ENCODE assay signal across 8 cellular contexts in the genomic region with DNA sequence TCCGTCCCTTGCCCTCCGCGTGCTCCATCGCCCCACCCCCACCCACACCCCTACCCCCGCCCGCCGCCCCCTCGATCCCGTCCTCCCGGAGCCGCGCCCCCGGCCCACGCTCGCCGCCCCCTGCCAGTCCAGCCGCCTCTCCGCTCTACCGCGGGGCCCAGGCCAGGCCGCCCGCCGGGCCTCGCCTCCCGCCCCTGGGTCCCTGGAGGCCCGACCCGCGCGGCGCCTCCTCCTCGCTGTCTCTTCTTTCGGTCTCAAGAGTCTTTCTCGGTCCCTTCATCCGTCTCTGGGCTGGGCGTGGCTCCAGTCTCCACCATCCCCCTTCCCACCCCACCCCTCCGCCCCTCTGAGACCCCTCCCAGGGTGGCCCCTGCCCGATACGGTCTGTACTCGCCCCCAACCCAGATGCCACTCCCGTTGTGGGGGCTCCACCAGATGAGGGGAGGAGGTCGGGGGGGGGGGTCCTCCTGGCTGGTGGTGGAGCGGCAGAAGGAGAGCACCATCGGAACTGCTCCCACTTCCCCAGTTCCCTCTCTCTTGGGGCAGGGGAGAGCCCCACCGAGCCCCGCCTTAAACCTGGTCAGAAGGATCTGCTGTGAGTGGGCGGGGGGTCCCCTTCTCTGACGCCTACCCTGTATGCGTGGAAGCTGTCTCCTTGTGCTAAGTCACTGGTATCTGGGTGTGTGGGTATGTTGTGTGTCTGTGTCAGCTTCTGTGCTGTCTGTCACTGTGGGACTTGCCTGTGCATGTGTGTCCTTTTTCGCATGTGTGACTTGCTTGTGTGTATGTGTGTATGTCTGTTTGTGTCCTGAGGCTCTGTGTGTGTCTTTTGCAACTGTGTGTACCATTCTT. TPM values are rescaled to one million over a fixed set of nuclear protein-coding genes. Genes with fewer than 3 reads are reported as not detected.
A peak's percentile ranks its signal among the peaks of the same experiment; 100 is the strongest.
DNase-seq lines count a peak whose midpoint lies in the region; ATAC-seq and TF ChIP-seq lines count a peak whose summit lies in the region.

No MANE protein-coding gene starts in this region.

- CTCF ChIA-PET in WTC11 (lab: Charles Lee), result interaction anchor here (0.6 to 3.9 kb wide), 4 partner anchors 33 to 52 kb away, joined by 3 to 17 read pairs (median 4); no protein-coding TSS in a partner anchor

- POLR2A ChIA-PET in WTC11 (lab: Charles Lee), result no interaction called here

- H3K9me3 ChIP-seq in mesodermal cell (ENCODE audit: control insufficient read depth, low read length) (no peaks in the 10 kb centered on the region), stomach (no peaks in the 10 kb centered on the region)

- H3K27ac ChIP-seq in dorsolateral prefrontal cortex (peak overlapping the region in 41 of 59 donors; percentile 18 to 90 (median 64)), mesodermal cell (ENCODE audit: low read depth, low read length, severe bottlenecking) (no peak overlapping the region), stomach (peak overlapping the region; percentile 91 to 96 (median 95))

- H3K4me1 Mint-ChIP-seq in WTC11, result peaks cover 35% of the 10 kb centered on the region

- ATAC-seq in HG03280 (IDR thresholded peaks at IDR 0.05; ENCODE audit: unreplicated experiment) (peak; percentile 31), WTC11 (peak; percentile 5), GM21737 (IDR thresholded peaks at IDR 0.05; ENCODE audit: unreplicated experiment) (no peak)

- no peak for TF ChIP-seq EP300 in stomach (IDR thresholded peaks at IDR 0.05)

- TF ChIP-seq POLR2A in stomach (IDR thresholded peaks at IDR 0.05), result no peak

- peak overlapping the region; percentile 50; the same call in 1 of the 2 replicates for H3K27ac Mint-ChIP-seq in WTC11

- DNase-seq in WTC11 (ENCODE audit: low spot score), result peak; percentile 43
- no peak for DNase-seq in dorsolateral prefrontal cortex
- DNase-seq in stomach, result no peak
- no peak for DNase-seq in NCI-H2081 treated with DMSO at 0.1 percent for 48 hours (lab: John Stamatoyannopoulos, UW)

- intact Hi-C loops in dorsolateral prefrontal cortex (cut with DNase I), result no loop called here
- intact Hi-C loops in stomach (cut with DNase I; ENCODE audit: low total_unique reads), result no loop called here

- H3K4me1 ChIP-seq in mesodermal cell (ENCODE audit: control insufficient read depth, insufficient read depth, low read length, poor library complexity, severe bottlenecking), result peaks cover 23% of the 10 kb centered on the region
- peaks cover 57 to 88% (median 84%) of the 10 kb centered on the region in 4 donors for H3K4me1 ChIP-seq in stomach

- 3 to 10% methylated on average over 18 to 26 of the region's 49 CpGs for WGBS in mesodermal cell (ENCODE audit: insufficient coverage in 2 of 2), 2 experiments
- WGBS in stomach, 5 donors, result 3 to 7% (median 5%) methylated on average over 30 to 49 of the region's 49 CpGs

- no peaks in the 10 kb centered on the region for H3K36me3 Mint-ChIP-seq in WTC11

- peaks cover 0 to 7% (median 0%) of the 10 kb centered on the region in 45 donors for H3K27me3 ChIP-seq in dorsolateral prefrontal cortex
- peaks cover 0 to under 1% (median 0%) of the 10 kb centered on the region in 3 donors for H3K27me3 ChIP-seq in stomach

- peak overlapping the region; percentile 86 for H3K4me3 Mint-ChIP-seq in WTC11

- peaks cover 18% of the 10 kb centered on the region for H3K27me3 Mint-ChIP-seq in WTC11 (ENCODE audit: low read depth)

- no peaks in the 10 kb centered on the region for H3K36me3 ChIP-seq in mesodermal cell (ENCODE audit: control insufficient read depth, insufficient read depth, low read length)
- peaks cover 0 to 14% (median 6%) of the 10 kb centered on the region in 4 donors for H3K36me3 ChIP-seq in stomach

- peak overlapping the region; percentile 88 for H3K4me3 ChIP-seq in GM08714 (ENCODE audit: low read length)
- H3K4me3 ChIP-seq in dorsolateral prefrontal cortex, result peak overlapping the region; percentile 50 to 87 (median 72)
- peak overlapping the region; percentile 70 for H3K4me3 ChIP-seq in mesodermal cell (ENCODE audit: extremely low read depth, insufficient read depth, low read length, poor library complexity, severe bottlenecking)
- peak overlapping the region; percentile 83 to 92 (median 88) for H3K4me3 ChIP-seq in stomach

- H3K9me3 Mint-ChIP-seq in WTC11, result no peaks in the 10 kb centered on the region

- TF ChIP-seq CTCF in WTC11 (IDR thresholded peaks at IDR 0.05) (no peak), dorsolateral prefrontal cortex (IDR thresholded peaks at IDR 0.05 in 54 of 56, conservative IDR thresholded peaks at IDR 0.05 in 2 of 56; ENCODE audit: low read depth in 1 of 56, partially characterized antibody in 56 of 56) (no peak), stomach (IDR thresholded peaks at IDR 0.05) (no peak)

TF ChIP-seq in WTC11, 78 proteins besides CTCF, POLR2A, EP300 and RAD21 (continues in another document):
- TF ChIP-seq, protein P1, sequence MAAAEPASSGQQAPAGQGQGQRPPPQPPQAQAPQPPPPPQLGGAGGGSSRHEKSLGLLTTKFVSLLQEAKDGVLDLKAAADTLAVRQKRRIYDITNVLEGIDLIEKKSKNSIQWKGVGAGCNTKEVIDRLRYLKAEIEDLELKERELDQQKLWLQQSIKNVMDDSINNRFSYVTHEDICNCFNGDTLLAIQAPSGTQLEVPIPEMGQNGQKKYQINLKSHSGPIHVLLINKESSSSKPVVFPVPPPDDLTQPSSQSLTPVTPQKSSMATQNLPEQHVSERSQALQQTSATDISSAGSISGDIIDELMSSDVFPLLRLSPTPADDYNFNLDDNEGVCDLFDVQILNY (CRISPR knock-in tag; IDR thresholded peaks at IDR 0.05), result no peak
- TF ChIP-seq, protein P2, sequence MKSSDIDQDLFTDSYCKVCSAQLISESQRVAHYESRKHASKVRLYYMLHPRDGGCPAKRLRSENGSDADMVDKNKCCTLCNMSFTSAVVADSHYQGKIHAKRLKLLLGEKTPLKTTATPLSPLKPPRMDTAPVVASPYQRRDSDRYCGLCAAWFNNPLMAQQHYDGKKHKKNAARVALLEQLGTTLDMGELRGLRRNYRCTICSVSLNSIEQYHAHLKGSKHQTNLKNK (CRISPR knock-in tag; IDR thresholded peaks at IDR 0.05), result no peak
- TF ChIP-seq JUN (CRISPR knock-in tag; IDR thresholded peaks at IDR 0.05) (no peak), SMAD4 (CRISPR knock-in tag; IDR thresholded peaks at IDR 0.05) (no peak), ZNF232 (CRISPR knock-in tag; IDR thresholded peaks at IDR 0.05) (no peak), TP53 (CRISPR knock-in tag; IDR thresholded peaks at IDR 0.05) (no peak), ZNF416 (CRISPR knock-in tag; IDR thresholded peaks at IDR 0.05) (no peak), RELA (CRISPR knock-in tag; IDR thresholded peaks at IDR 0.05; ENCODE audit: borderline replicate concordance) (no peak), JAZF1 (CRISPR knock-in tag; IDR thresholded peaks at IDR 0.05) (no peak)
- TF ChIP-seq, protein P3, sequence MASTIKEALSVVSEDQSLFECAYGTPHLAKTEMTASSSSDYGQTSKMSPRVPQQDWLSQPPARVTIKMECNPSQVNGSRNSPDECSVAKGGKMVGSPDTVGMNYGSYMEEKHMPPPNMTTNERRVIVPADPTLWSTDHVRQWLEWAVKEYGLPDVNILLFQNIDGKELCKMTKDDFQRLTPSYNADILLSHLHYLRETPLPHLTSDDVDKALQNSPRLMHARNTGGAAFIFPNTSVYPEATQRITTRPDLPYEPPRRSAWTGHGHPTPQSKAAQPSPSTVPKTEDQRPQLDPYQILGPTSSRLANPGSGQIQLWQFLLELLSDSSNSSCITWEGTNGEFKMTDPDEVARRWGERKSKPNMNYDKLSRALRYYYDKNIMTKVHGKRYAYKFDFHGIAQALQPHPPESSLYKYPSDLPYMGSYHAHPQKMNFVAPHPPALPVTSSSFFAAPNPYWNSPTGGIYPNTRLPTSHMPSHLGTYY (CRISPR knock-in tag; IDR thresholded peaks at IDR 0.05), result no peak
- TF ChIP-seq, protein P4, sequence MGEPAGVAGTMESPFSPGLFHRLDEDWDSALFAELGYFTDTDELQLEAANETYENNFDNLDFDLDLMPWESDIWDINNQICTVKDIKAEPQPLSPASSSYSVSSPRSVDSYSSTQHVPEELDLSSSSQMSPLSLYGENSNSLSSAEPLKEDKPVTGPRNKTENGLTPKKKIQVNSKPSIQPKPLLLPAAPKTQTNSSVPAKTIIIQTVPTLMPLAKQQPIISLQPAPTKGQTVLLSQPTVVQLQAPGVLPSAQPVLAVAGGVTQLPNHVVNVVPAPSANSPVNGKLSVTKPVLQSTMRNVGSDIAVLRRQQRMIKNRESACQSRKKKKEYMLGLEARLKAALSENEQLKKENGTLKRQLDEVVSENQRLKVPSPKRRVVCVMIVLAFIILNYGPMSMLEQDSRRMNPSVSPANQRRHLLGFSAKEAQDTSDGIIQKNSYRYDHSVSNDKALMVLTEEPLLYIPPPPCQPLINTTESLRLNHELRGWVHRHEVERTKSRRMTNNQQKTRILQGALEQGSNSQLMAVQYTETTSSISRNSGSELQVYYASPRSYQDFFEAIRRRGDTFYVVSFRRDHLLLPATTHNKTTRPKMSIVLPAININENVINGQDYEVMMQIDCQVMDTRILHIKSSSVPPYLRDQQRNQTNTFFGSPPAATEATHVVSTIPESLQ (CRISPR knock-in tag; IDR thresholded peaks at IDR 0.05), result no peak
- TF ChIP-seq, protein P5, sequence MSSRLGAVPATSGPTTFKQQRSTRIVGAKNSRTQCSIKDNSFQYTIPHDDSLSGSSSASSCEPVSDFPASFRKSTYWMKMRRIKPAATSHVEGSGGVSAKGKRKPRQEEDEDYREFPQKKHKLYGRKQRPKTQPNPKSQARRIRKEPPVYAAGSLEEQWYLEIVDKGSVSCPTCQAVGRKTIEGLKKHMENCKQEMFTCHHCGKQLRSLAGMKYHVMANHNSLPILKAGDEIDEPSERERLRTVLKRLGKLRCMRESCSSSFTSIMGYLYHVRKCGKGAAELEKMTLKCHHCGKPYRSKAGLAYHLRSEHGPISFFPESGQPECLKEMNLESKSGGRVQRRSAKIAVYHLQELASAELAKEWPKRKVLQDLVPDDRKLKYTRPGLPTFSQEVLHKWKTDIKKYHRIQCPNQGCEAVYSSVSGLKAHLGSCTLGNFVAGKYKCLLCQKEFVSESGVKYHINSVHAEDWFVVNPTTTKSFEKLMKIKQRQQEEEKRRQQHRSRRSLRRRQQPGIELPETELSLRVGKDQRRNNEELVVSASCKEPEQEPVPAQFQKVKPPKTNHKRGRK (CRISPR knock-in tag; IDR thresholded peaks at IDR 0.05; ENCODE audit: borderline replicate concordance), result no peak

RNA-seq across cellular contexts. Expression of a gene that starts 1.0 kb away (rescaled TPM):
- total RNA-seq in WTC11 (2021) (16.7 to 19.2 TPM (median 18.0 TPM) in 3 replicates), dorsolateral prefrontal cortex (10 to 100 TPM in 106 of 120 experiments, 1 to 10 TPM in 14; 6.1 to 36.1 (median 14.7) TPM), stomach (100 to 1,000 TPM in 1 of 5 donors, 10 to 100 TPM in 4; 15.6 to 117 (median 37.9) TPM)
- polyA plus RNA-seq in mesodermal cell (2013, experiment 1 of 2), result 26.9 TPM
- polyA plus RNA-seq in mesodermal cell (2013, experiment 2 of 2), result 22.8 TPM
- polyA plus RNA-seq in stomach, result 10 to 100 TPM; 20.5 to 56.1 (median 36.4) TPM

RNA-seq across cellular contexts. Expression of a gene that starts 31.8 kb away (rescaled TPM):
- total RNA-seq in WTC11 (2021) (26.3 to 28.0 TPM (median 27.1 TPM) in 3 replicates), dorsolateral prefrontal cortex (10 to 100 TPM in 118 of 120 experiments, 1 to 10 TPM in 2; 8.0 to 22.2 (median 15.5) TPM), stomach (10 to 100 TPM in 2 of 5 donors, 1 to 10 TPM in 2, not detected in 1; 7.0 to 16.8 (median 12.1) TPM)
- polyA plus RNA-seq in mesodermal cell (2013, experiment 1 of 2), result 24.8 TPM
- 21.6 TPM for polyA plus RNA-seq in mesodermal cell (2013, experiment 2 of 2)
- 1 to 10 TPM; 3.3 to 7.9 (median 3.7) TPM for polyA plus RNA-seq in stomach
